Comparison of ENCODE assay signal across 10 cellular contexts in the genomic region with DNA sequence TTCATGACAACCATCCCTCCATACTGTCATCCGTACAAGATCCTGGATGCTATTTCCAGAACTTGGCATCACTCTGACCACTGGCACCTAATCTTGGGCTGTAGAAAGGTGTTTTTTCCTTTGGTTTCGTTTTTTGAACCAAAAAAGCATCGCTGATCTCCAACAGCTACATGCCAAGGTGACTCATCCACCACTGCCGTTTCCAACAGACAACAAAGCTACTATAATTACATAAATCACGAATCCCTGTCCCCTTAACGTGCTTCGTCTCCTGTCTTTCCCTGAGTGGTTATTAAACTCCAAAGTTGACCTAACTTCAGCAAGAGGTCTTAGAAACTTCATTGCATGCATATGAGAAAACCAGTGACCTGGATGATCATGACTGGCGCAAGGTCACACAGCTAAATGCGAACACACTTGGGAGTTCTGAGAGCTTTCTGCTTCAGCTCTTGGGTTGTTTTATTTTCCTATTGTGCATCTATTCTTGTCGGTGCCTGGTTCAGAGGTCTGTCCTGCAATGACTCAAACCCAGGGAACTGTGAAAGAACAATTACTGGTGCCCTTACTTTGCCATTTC.
DNase-seq lines count a peak whose midpoint lies in the region; ATAC-seq lines count a peak whose summit lies in the region.
"Had no signal": no experiment of that assay in that cellular context is flagged by ENCODE, and none has a peak within 500 bp of the region (broad histone marks: within the 10 kb centered on the region; RNA-seq: fewer than 3 reads in every experiment).

No MANE protein-coding gene starts in this region.

- H3K9me3 ChIP-seq in MG63: no peaks in the 10 kb centered on the region

- no peaks in the 10 kb centered on the region for H3K9me3 Mint-ChIP-seq in activated CD4-positive, alpha-beta T cell treated with anti-CD3 and anti-CD28 coated beads, Interleukin-2, amount 10 ng/mL, durations not matched to agents 7 days and 5 days
- H3K9me3 Mint-ChIP-seq: stimulated activated naive CD8-positive, alpha-beta T cell treated with anti-CD3 and anti-CD28 coated beads, Interleukin-15, Interleukin-2, amounts not matched to agents 100 ng/mL and 50 ng/mL, for 24 hours had no signal

- DNase-seq in MG63 (peak; percentile 70), dermis microvascular lymphatic vessel endothelial cell (ENCODE audit: low read depth in 2 of 2) (peak; percentile 26 to 69), stromal cell of bone marrow (ENCODE audit: low read depth) (peak; percentile 21)
- DNase-seq in stimulated activated naive CD8-positive, alpha-beta T cell treated with anti-CD3 and anti-CD28 coated beads, Interleukin-15, Interleukin-2, amounts not matched to agents 100 U/mL and 50 U/mL, for 24 hours: no peak
- DNase-seq in activated CD4-positive, alpha-beta T cell treated with anti-CD3 and anti-CD28 coated beads, Interleukin-2, amount 10 ng/mL, durations not matched to agents 7 days and 5 days: no peak
- DNase-seq: NCI-H2029 had no signal

- peaks cover 11% of the 10 kb centered on the region for H3K27me3 Mint-ChIP-seq in activated CD4-positive, alpha-beta T cell treated with anti-CD3 and anti-CD28 coated beads, Interleukin-2, amount 10 ng/mL, durations not matched to agents 7 days and 5 days
- H3K27me3 Mint-ChIP-seq: stimulated activated naive CD8-positive, alpha-beta T cell treated with anti-CD3 and anti-CD28 coated beads, Interleukin-15, Interleukin-2, amounts not matched to agents 100 ng/mL and 50 ng/mL, for 24 hours had no signal

- POLR2A ChIA-PET in activated CD4-positive, alpha-beta T cell treated with anti-CD3 and anti-CD28 coated beads, Interleukin-2, amount 10 ng/mL, durations not matched to agents 7 days and 5 days (lab: Charles Lee): no interaction called here

- no peaks in the 10 kb centered on the region for H3K36me3 Mint-ChIP-seq in activated CD4-positive, alpha-beta T cell treated with anti-CD3 and anti-CD28 coated beads, Interleukin-2, amount 10 ng/mL, durations not matched to agents 7 days and 5 days (ENCODE audit: low read depth)
- H3K36me3 Mint-ChIP-seq: activated naive CD8-positive, alpha-beta T cell had no signal

- H3K27ac Mint-ChIP-seq in activated CD4-positive, alpha-beta T cell treated with anti-CD3 and anti-CD28 coated beads, Interleukin-2, amount 10 ng/mL, durations not matched to agents 7 days and 5 days: no peak overlapping the region
- H3K27ac Mint-ChIP-seq: activated naive CD8-positive, alpha-beta T cell; stimulated activated naive CD8-positive, alpha-beta T cell treated with anti-CD3 and anti-CD28 coated beads, Interleukin-15, Interleukin-2, amounts not matched to agents 100 ng/mL and 50 ng/mL, for 24 hours had no signal

- CTCF ChIA-PET in activated CD4-positive, alpha-beta T cell treated with anti-CD3 and anti-CD28 coated beads, Interleukin-2, amount 10 ng/mL, durations not matched to agents 7 days and 5 days (lab: Charles Lee): no interaction called here

- ATAC-seq in GM21529 (IDR thresholded peaks at IDR 0.05; ENCODE audit: unreplicated experiment): peak; percentile 61
- ATAC-seq in stimulated activated naive CD8-positive, alpha-beta T cell treated with anti-CD3 and anti-CD28 coated beads, Interleukin-15, Interleukin-2, amounts not matched to agents 100 U/mL and 50 U/mL, for 24 hours: no peak
- no peak for ATAC-seq in GM21526 (IDR thresholded peaks at IDR 0.05; ENCODE audit: low FRiP score, unreplicated experiment)

- H3K27me3 ChIP-seq in MG63: no peaks in the 10 kb centered on the region

- H3K4me1 Mint-ChIP-seq in activated CD4-positive, alpha-beta T cell treated with anti-CD3 and anti-CD28 coated beads, Interleukin-2, amount 10 ng/mL, durations not matched to agents 7 days and 5 days: no peaks in the 10 kb centered on the region

- no peaks in the 10 kb centered on the region for H3K36me3 ChIP-seq in MG63

- H3K4me3 Mint-ChIP-seq in activated CD4-positive, alpha-beta T cell treated with anti-CD3 and anti-CD28 coated beads, Interleukin-2, amount 10 ng/mL, durations not matched to agents 7 days and 5 days: no peak overlapping the region
- H3K4me3 Mint-ChIP-seq: activated naive CD8-positive, alpha-beta T cell; stimulated activated naive CD8-positive, alpha-beta T cell treated with anti-CD3 and anti-CD28 coated beads, Interleukin-15, Interleukin-2, amounts not matched to agents 100 ng/mL and 50 ng/mL, for 24 hours had no signal

- H3K4me3 ChIP-seq in MG63: peak overlapping the region; percentile 4; the same call in 1 of the 2 replicates

Comparison
In these comparisons a context has a peak if more than half of its experiments do, and no peak if none do; other contexts are left out.
1. DNase-seq: peak in MG63 (single experiment), dermis microvascular lymphatic vessel endothelial cell (2 of 2) and stromal cell of bone marrow (single experiment); none in stimulated activated naive CD8-positive, alpha-beta T cell treated with anti-CD3 and anti-CD28 coated beads, Interleukin-15, Interleukin-2, amounts not matched to agents 100 U/mL and 50 U/mL, for 24 hours (single experiment) and activated CD4-positive, alpha-beta T cell treated with anti-CD3 and anti-CD28 coated beads, Interleukin-2, amount 10 ng/mL, durations not matched to agents 7 days and 5 days (single experiment).